ENCODE assay signal across 10 cellular contexts in the genomic region with DNA sequence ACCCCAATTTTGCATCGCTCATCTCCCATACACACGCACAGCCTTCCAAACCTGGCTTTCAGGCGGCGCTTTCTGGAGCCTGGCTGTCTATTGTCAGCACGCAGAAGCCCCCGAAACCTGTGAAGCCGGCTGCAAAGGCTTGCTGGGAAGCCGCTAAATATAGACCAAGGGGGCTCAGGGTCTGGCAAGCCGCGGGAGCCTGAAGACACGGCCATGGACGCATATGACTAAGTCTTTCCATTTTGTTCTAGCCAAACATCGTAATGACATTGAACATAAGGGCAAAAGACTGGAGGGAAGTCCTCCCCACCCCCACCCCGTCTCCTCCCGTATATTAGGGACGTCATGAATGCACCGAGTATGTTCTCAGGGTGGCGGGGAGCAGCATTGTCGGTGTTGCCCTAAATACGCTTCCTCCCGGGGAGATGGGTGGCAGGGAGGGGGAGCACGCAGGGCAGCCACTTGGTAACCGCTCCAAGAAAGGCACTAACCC. TPM values are rescaled to one million over a fixed set of nuclear protein-coding genes. Genes with fewer than 3 reads are reported as not detected.
DNase-seq lines count a peak whose midpoint lies in the region; ATAC-seq and TF ChIP-seq lines count a peak whose summit lies in the region.
"Had no signal": no experiment of that assay in that cellular context is flagged by ENCODE, and none has a peak within 500 bp of the region (broad histone marks: within the 10 kb centered on the region; RNA-seq: fewer than 3 reads in every experiment).

No MANE protein-coding gene starts in this region.

- H3K4me1 ChIP-seq in trophoblast cell (ENCODE audit: control insufficient read depth in 1 of 2, insufficient read depth in 2 of 2, low read length in 2 of 2): peaks cover 2 to 7% of the 10 kb centered on the region in 2 experiments

- peaks cover 9% of the 10 kb centered on the region for H3K27me3 Mint-ChIP-seq in glutamatergic neuron (ENCODE audit: unreplicated experiment)
- peaks cover 34% of the 10 kb centered on the region for H3K27me3 Mint-ChIP-seq in activated CD4-positive, alpha-beta memory T cell treated with anti-CD3 and anti-CD28 coated beads for 36 hours

- no peak overlapping the region for H3K27ac ChIP-seq in trophoblast cell (ENCODE audit: low read depth, low read length)
- H3K27ac ChIP-seq: epithelial cell of prostate had no signal

- peaks cover 9% of the 10 kb centered on the region for H3K9me3 Mint-ChIP-seq in glutamatergic neuron (ENCODE audit: unreplicated experiment)
- no peaks in the 10 kb centered on the region for H3K9me3 Mint-ChIP-seq in activated CD4-positive, alpha-beta memory T cell treated with anti-CD3 and anti-CD28 coated beads for 36 hours

- peak overlapping the region; percentile 25 for H3K18ac ChIP-seq in trophoblast cell (ENCODE audit: low read length)

- peaks cover 1% of the 10 kb centered on the region for H3K79me2 ChIP-seq in trophoblast cell (ENCODE audit: control insufficient read depth, insufficient read depth, low read length, poor library complexity)

- no peak overlapping the region for H2AK5ac ChIP-seq in trophoblast cell (ENCODE audit: low read length)

- peak overlapping the region; percentile 90 for H3K4me3 ChIP-seq in trophoblast cell (ENCODE audit: low read depth, low read length)

- H3K4me2 ChIP-seq in trophoblast cell (ENCODE audit: low read length): peak overlapping the region; percentile 88

- H3K27ac Mint-ChIP-seq in glutamatergic neuron (ENCODE audit: unreplicated experiment): peak overlapping the region; percentile 89
- H3K27ac Mint-ChIP-seq in activated CD4-positive, alpha-beta memory T cell treated with anti-CD3 and anti-CD28 coated beads for 36 hours: no peak overlapping the region

- no peak for ATAC-seq in GM19452 (IDR thresholded peaks at IDR 0.05; ENCODE audit: unreplicated experiment)

- no peaks in the 10 kb centered on the region for H3K36me3 ChIP-seq in trophoblast cell (ENCODE audit: control insufficient read depth in 1 of 2, insufficient read depth in 2 of 2, low read length in 2 of 2)

- no peak overlapping the region for H4K91ac ChIP-seq in trophoblast cell (ENCODE audit: low read depth, low read length)

- peaks cover 12% of the 10 kb centered on the region for H3K27me3 ChIP-seq in trophoblast cell (ENCODE audit: insufficient read depth, low read length)

- H3K9me3 ChIP-seq in trophoblast cell (ENCODE audit: insufficient read depth, low read depth, low read length): no peaks in the 10 kb centered on the region

- H3K79me1 ChIP-seq in trophoblast cell (ENCODE audit: low read length): peaks cover 2% of the 10 kb centered on the region

- CTCF ChIA-PET in activated CD4-positive, alpha-beta memory T cell treated with anti-CD3 and anti-CD28 coated beads for 36 hours (lab: Charles Lee): no interaction called here

- no peak overlapping the region for H4K8ac ChIP-seq in trophoblast cell (ENCODE audit: low read depth, low read length)

- H3K14ac ChIP-seq in trophoblast cell (ENCODE audit: low read length): peak overlapping the region; percentile 13

- H3K4me3 Mint-ChIP-seq in glutamatergic neuron (ENCODE audit: unreplicated experiment): peak overlapping the region; percentile 97
- H3K4me3 Mint-ChIP-seq in activated CD4-positive, alpha-beta memory T cell treated with anti-CD3 and anti-CD28 coated beads for 36 hours: no peak overlapping the region

- no peak overlapping the region for H2BK5ac ChIP-seq in trophoblast cell (ENCODE audit: low read depth, low read length, poor library complexity)

- peak; percentile 9 for DNase-seq in GM13977 (ENCODE audit: low spot score)
- DNase-seq in NCI-H748 (lab: John Stamatoyannopoulos, UW; ENCODE audit: unreplicated experiment): peak; percentile 58
- DNase-seq in glutamatergic neuron: peak; percentile 47
- DNase-seq in trophoblast cell: peak in 1 of 2 donors; percentile 19
- DNase-seq in activated CD4-positive, alpha-beta memory T cell treated with anti-CD3 and anti-CD28 coated beads for 36 hours: no peak
- no peak for DNase-seq in CD1c-positive myeloid dendritic cell (ENCODE audit: extremely low spot score)
- no peak for DNase-seq in activated CD4-positive, CD25-positive, alpha-beta regulatory T cell treated with anti-CD3 and anti-CD28 coated beads, Interleukin-2, amount 50 U/mL, for 72 hours

- in situ Hi-C loops in GM13977 (cut with MboI; ENCODE audit: low pct_unique_long_range_greater_than_20kb, low sequenced_read_pairs, unreplicated experiment): no loop called here

- no CpG with 5 or more reads among the region's 23 CpGs for WGBS in trophoblast cell (ENCODE audit: extremely low coverage, insufficient coverage, insufficient read length)

- peak overlapping the region; percentile 21 for H3K4ac ChIP-seq in trophoblast cell (ENCODE audit: low read depth, low read length)

- POLR2A ChIA-PET in activated CD4-positive, alpha-beta memory T cell treated with anti-CD3 and anti-CD28 coated beads for 36 hours (lab: Charles Lee): no interaction called here

- H2BK120ac ChIP-seq in trophoblast cell (ENCODE audit: insufficient read depth, low read length, poor library complexity): no peak overlapping the region

- no peak overlapping the region for H3K9ac ChIP-seq in trophoblast cell (ENCODE audit: low read length)

- H2BK12ac ChIP-seq in trophoblast cell (ENCODE audit: low read length): peak overlapping the region; percentile 54

- no peaks in the 10 kb centered on the region for H3K36me3 Mint-ChIP-seq in glutamatergic neuron (ENCODE audit: unreplicated experiment)
- H3K36me3 Mint-ChIP-seq in activated CD4-positive, alpha-beta memory T cell treated with anti-CD3 and anti-CD28 coated beads for 36 hours: no peaks in the 10 kb centered on the region

- H4K12ac ChIP-seq in trophoblast cell (ENCODE audit: low read depth, low read length): peak overlapping the region; percentile 34

- no peak overlapping the region for H3K23ac ChIP-seq in trophoblast cell (ENCODE audit: low read length)

- peak overlapping the region; percentile 79 for H2AFZ ChIP-seq in trophoblast cell (ENCODE audit: insufficient read depth, low read length, poor library complexity)

- intact Hi-C loops in activated CD4-positive, alpha-beta memory T cell treated with anti-CD3 and anti-CD28 coated beads for 36 hours (cut with micrococcal nuclease): no loop called here

- H3K4me1 Mint-ChIP-seq in glutamatergic neuron (ENCODE audit: low read depth, unreplicated experiment): peaks cover 13% of the 10 kb centered on the region
- peaks cover 8% of the 10 kb centered on the region for H3K4me1 Mint-ChIP-seq in activated CD4-positive, alpha-beta memory T cell treated with anti-CD3 and anti-CD28 coated beads for 36 hours (ENCODE audit: low read depth)

- no peak for TF ChIP-seq CTCF in GM13977 (IDR thresholded peaks at IDR 0.05; ENCODE audit: extremely low read depth, insufficient read depth, missing control alignments)
- TF ChIP-seq CTCF in glutamatergic neuron (IDR thresholded peaks at IDR 0.05; ENCODE audit: partially characterized antibody, unreplicated experiment): no peak

RNA-seq across cellular contexts. Expression of a gene that starts 1.1 kb away (rescaled TPM):
- 134 TPM for total RNA-seq in glutamatergic neuron (ENCODE audit: unreplicated experiment)
- 6.3 and 6.6 TPM in 2 replicates for polyA plus RNA-seq in trophoblast cell (2013)
- not detected for total RNA-seq in activated CD4-positive, alpha-beta memory T cell treated with anti-CD3 and anti-CD28 coated beads for 36 hours
- total RNA-seq: renal cortical epithelial cell had no signal

Comparison
In these comparisons a context has a peak if more than half of its experiments do, and no peak if none do; other contexts are left out.
1. DNase-seq: peak in GM13977 (single experiment), NCI-H748 (single experiment) and glutamatergic neuron (single experiment); none in activated CD4-positive, alpha-beta memory T cell treated with anti-CD3 and anti-CD28 coated beads for 36 hours (single experiment), CD1c-positive myeloid dendritic cell (single experiment) and activated CD4-positive, CD25-positive, alpha-beta regulatory T cell treated with anti-CD3 and anti-CD28 coated beads, Interleukin-2, amount 50 U/mL, for 72 hours (single experiment).
2. RNA of a gene that starts 1.1 kb away (total RNA-seq): 134 TPM in glutamatergic neuron (single experiment); not detected in activated CD4-positive, alpha-beta memory T cell treated with anti-CD3 and anti-CD28 coated beads for 36 hours; every median in the first group is over 100 times any median in the second.